ENCODE assay signal across 12 cellular contexts in the genomic region with DNA sequence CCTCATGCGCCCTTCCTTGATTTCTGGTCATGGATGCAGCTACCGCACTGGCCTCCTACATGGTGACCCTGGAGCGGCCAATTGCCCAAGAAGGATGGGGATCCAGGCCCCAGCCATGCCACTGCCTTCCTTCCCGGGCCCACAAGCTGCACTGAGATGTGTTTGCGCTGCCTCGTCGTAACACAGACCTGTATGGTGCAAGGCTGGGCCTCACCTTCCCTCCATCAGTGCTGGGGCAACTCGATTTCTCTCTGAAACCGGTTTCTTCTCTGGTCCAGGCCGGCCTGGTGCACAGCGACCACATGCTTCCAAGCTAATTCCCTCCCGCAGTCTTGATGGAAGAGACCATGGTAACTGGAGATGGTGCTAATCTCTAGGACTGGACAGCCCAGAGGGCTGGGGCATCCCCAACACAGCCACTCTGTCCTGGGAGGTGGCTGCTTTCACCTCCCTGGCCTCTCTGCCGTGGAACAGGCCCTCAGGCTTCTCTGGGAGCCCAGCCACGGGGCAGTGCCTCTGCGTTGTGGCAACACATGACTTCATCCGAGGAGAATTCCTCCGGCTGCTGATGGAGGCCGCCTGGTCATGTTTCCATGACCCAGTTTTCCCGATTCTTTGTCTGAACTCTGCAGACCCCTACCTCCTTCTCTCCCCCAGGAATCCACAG.
A peak's percentile ranks its signal among the peaks of the same experiment; 100 is the strongest.
DNase-seq lines count a peak whose midpoint lies in the region; ATAC-seq and TF ChIP-seq lines count a peak whose summit lies in the region.
"Had no signal": no experiment of that assay in that cellular context is flagged by ENCODE, and none has a peak within 500 bp of the region (broad histone marks: within the 10 kb centered on the region; RNA-seq: fewer than 3 reads in every experiment).

No MANE protein-coding gene starts in this region.

- ATAC-seq in Right ventricle myocardium inferior (peak; percentile 46), HG02588 (IDR thresholded peaks at IDR 0.05; ENCODE audit: unreplicated experiment) (no peak)

- peaks cover 62% of the 10 kb centered on the region for H3K4me1 Mint-ChIP-seq in nephron

- no peaks in the 10 kb centered on the region for H3K9me3 ChIP-seq in spleen

- H3K27me3 Mint-ChIP-seq in nephron (ENCODE audit: low read depth): peaks cover 9% of the 10 kb centered on the region

- no peak overlapping the region for H3K27ac ChIP-seq in spleen
- H3K27ac ChIP-seq: 22Rv1 had no signal

- no peak for TF ChIP-seq CTCF in fibroblast of mammary gland (conservative IDR thresholded peaks at IDR 0.05; ENCODE audit: control insufficient read depth, insufficient read depth, low read depth, low read length)
- no peak for TF ChIP-seq CTCF in nephron (IDR thresholded peaks at IDR 0.05; ENCODE audit: unreplicated experiment in 3 of 3)
- no peak for TF ChIP-seq CTCF in spleen (IDR thresholded peaks at IDR 0.05 in 8 of 11, conservative IDR thresholded peaks at IDR 0.05 in 3 of 11)

- intact Hi-C loops in Right ventricle myocardium inferior (cut with DNase I) (loop anchor here (10.0 kb wide), 2 partner anchors 95 to 185 kb away; a partner anchor contains a TSS), cardiac septum (cut with DNase I) (loop anchor here (5.0 kb wide), 2 partner anchors 152 to 183 kb away; a partner anchor contains a TSS), spleen (cut with DNase I; ENCODE audit: low total_unique reads) (no loop called here)

- H3K4me3 ChIP-seq in fibroblast of mammary gland (ENCODE audit: control insufficient read depth, low read depth, low read length) (no peak overlapping the region), spleen (no peak overlapping the region)

- DNase-seq in Right ventricle myocardium inferior (ENCODE audit: missing footprints) (peak; percentile 75), cardiac septum (ENCODE audit: low spot score) (no peak), fibroblast of mammary gland (ENCODE audit: low read depth) (peak; percentile 44), NCI-H2196 treated with DMSO at 0.1 percent for 48 hours (lab: John Stamatoyannopoulos, UW; ENCODE audit: unreplicated experiment) (no peak), HCEC 1CT (no peak), spleen (no peak)
- DNase-seq: activated T-cell treated with anti-CD3 and anti-CD28 coated beads, Interleukin-2, amount 50 U/mL, for 1 hour; NCI-H1930; occipital lobe had no signal

- no peaks in the 10 kb centered on the region for H3K9me3 Mint-ChIP-seq in nephron

- H3K27me3 ChIP-seq in spleen (replicated peaks in 1 of 7): peaks cover 0 to 22% (median 0%) of the 10 kb centered on the region in 7 donors

- H3K36me3 Mint-ChIP-seq in nephron (ENCODE audit: low read depth): peaks cover 7% of the 10 kb centered on the region

- peaks cover 3 to 16% (median 10%) of the 10 kb centered on the region in 6 donors for H3K4me1 ChIP-seq in spleen

- H3K36me3 ChIP-seq in spleen: no peaks in the 10 kb centered on the region

- no peak for TF ChIP-seq POLR2A in spleen (IDR thresholded peaks at IDR 0.05)

- H3K4me3 Mint-ChIP-seq in nephron: peak overlapping the region in 2 of 3 experiments; percentile 18 to 31

- WGBS in spleen, 5 donors: 80 to 94% (median 88%) methylated on average over 14 to 19 of the region's 19 CpGs

- H3K27ac Mint-ChIP-seq in nephron: peak overlapping the region; percentile 93 to 96 (median 93)

Comparison
In these comparisons a context has a peak if more than half of its experiments do, and no peak if none do; other contexts are left out.
1. DNase-seq: peak in Right ventricle myocardium inferior (single experiment) and fibroblast of mammary gland (single experiment); none in cardiac septum (single experiment), NCI-H2196 treated with DMSO at 0.1 percent for 48 hours (single experiment), HCEC 1CT (single experiment) and spleen (single experiment).